ENCODE assay signal across 9 cellular contexts in the genomic region with DNA sequence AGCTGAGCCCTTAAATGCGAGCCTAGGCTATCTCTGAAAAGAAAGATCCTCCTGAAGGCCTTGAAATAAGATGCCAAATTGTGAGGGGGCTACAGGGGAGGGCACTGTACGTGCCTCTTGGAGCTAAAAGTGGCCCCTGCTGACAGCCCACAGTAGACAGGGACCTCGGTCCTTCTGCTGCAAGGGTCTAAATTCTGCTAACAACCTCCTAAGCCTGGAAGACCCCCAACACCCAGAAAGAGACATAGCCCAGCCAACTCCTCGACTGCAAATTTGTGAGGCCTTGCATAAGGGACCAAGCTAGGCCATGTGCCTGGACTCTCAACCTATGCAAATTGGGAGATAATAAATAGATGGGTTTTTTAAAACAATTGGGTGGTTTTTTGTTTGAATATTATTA. TPM values are rescaled to one million over a fixed set of nuclear protein-coding genes. Genes with fewer than 3 reads are reported as not detected.
"Had no signal": no experiment of that assay in that cellular context is flagged by ENCODE, and none has a peak within 500 bp of the region (broad histone marks: within the 10 kb centered on the region; RNA-seq: fewer than 3 reads in every experiment).

No MANE protein-coding gene starts in this region.

- H3K4me3 ChIP-seq: GM23248, GM23338, HAP-1 had no signal

- ATAC-seq: GM23338, HCT116 had no signal

- H3K9ac ChIP-seq: GM23248 had no signal

- DNase-seq: GM23248, GOT3, H7, H9, HCEC 1CT, HFFc6 had no signal

- H3K4me1 Mint-ChIP-seq: GM23338, H9 had no signal

- H3K4me3 Mint-ChIP-seq: GM23338, H9, HFFc6 had no signal

- H3K27ac Mint-ChIP-seq: GM23338, H9, HFFc6 had no signal

- H3K9me3 ChIP-seq: HAP-1 had no signal

- H3K4me1 ChIP-seq: HAP-1 had no signal

- H3K9me3 Mint-ChIP-seq: GM23338, HFFc6 had no signal

- H3K36me3 ChIP-seq: HAP-1 had no signal

- H3K27ac ChIP-seq: GM23248 had no signal

RNA-seq across cellular contexts. Expression of gene UBE2QL1, which starts 54.7 kb away (rescaled TPM):
- total RNA-seq: GM23248, HFFc6 had no signal
- polyA plus RNA-seq: GM23248 had no signal
